In genomic region chr7:151310578-151310977, GRCh38 we compare ENCODE assay signal across 8 cellular contexts. TPM values are rescaled to one million over a fixed set of nuclear protein-coding genes. Genes with fewer than 3 reads are reported as not detected.
DNase-seq lines count a peak whose midpoint lies in the region; ATAC-seq and TF ChIP-seq lines count a peak whose summit lies in the region.

No MANE protein-coding gene starts in this region.

- H3K27me3 ChIP-seq in cardiac muscle cell (no peaks in the 10 kb centered on the region), right cardiac atrium (ENCODE audit: control insufficient read depth, insufficient read depth) (no peaks in the 10 kb centered on the region), smooth muscle cell (ENCODE audit: low read depth) (no peaks in the 10 kb centered on the region)

- POLR2A ChIA-PET in WTC11 (lab: Charles Lee) = no interaction called here

- DNase-seq in cardiac muscle cell (ENCODE audit: low read depth in 1 of 2, low spot score in 1 of 2) = peak; percentile 12 to 39
- DNase-seq in right cardiac atrium = no peak
- DNase-seq in NCI-H748 (lab: John Stamatoyannopoulos, UW; ENCODE audit: unreplicated experiment) = peak; percentile 33
- DNase-seq in epithelial cell of esophagus (ENCODE audit: low read depth) = peak; percentile 21
- DNase-seq in smooth muscle cell (lab: John Stamatoyannopoulos, UW; ENCODE audit: unreplicated experiment) = no peak
- DNase-seq in WTC11 (ENCODE audit: low spot score) = no peak
- DNase-seq in middle frontal gyrus (ENCODE audit: extremely low spot score, low spot score) = no peak
- DNase-seq in KG1 (lab: John Stamatoyannopoulos, UW) = no peak

- H3K27ac ChIP-seq in cardiac muscle cell (no peak overlapping the region), right cardiac atrium (ENCODE audit: low read length) (no peak overlapping the region), smooth muscle cell (ENCODE audit: low read depth) (no peak overlapping the region)

- no peak overlapping the region for H3K4me3 ChIP-seq in cardiac muscle cell
- no peak overlapping the region for H3K4me3 ChIP-seq in right cardiac atrium (ENCODE audit: low read length)
- no peak overlapping the region for H3K4me3 ChIP-seq in epithelial cell of esophagus (ENCODE audit: low read length)
- H3K4me3 ChIP-seq in smooth muscle cell = no peak overlapping the region

- ATAC-seq in right cardiac atrium = no peak
- no peak for ATAC-seq in WTC11

- H3K27me3 Mint-ChIP-seq in WTC11 (ENCODE audit: low read depth) = no peaks in the 10 kb centered on the region

- no peak overlapping the region for H3K27ac Mint-ChIP-seq in WTC11

- H3K36me3 Mint-ChIP-seq in WTC11 = peaks cover 3% of the 10 kb centered on the region; the same call in 1 of the 2 replicates

- H2AFZ ChIP-seq in smooth muscle cell (ENCODE audit: low read depth) = no peak overlapping the region

- no peaks in the 10 kb centered on the region for H3K36me3 ChIP-seq in cardiac muscle cell
- H3K36me3 ChIP-seq in smooth muscle cell (ENCODE audit: low read depth) = no peaks in the 10 kb centered on the region

- TF ChIP-seq CTCF in cardiac muscle cell (IDR thresholded peaks at IDR 0.05; ENCODE audit: low read depth, low read length) (peak; percentile 46), epithelial cell of esophagus (IDR thresholded peaks at IDR 0.05; ENCODE audit: insufficient read depth, low read depth, low read length, missing control alignments) (peak; percentile 36), smooth muscle cell (IDR thresholded peaks at IDR 0.05; ENCODE audit: borderline replicate concordance, insufficient read depth, poor library complexity, severe bottlenecking) (peak; percentile 35), WTC11 (IDR thresholded peaks at IDR 0.05) (no peak)

- H3K4me1 Mint-ChIP-seq in WTC11 = no peaks in the 10 kb centered on the region

- no peaks in the 10 kb centered on the region for H3K79me2 ChIP-seq in smooth muscle cell (ENCODE audit: low read depth)

- H4K20me1 ChIP-seq in smooth muscle cell (ENCODE audit: low read depth) = no peaks in the 10 kb centered on the region

- peaks cover 5% of the 10 kb centered on the region for H3F3A ChIP-seq in smooth muscle cell (ENCODE audit: low read depth)

- WGBS in right cardiac atrium = 46% methylated on average over 4 of the region's 4 CpGs
- WGBS in smooth muscle cell (ENCODE audit: low lambda C conversion rate) = 56% methylated on average over 4 of the region's 4 CpGs

- no peaks in the 10 kb centered on the region for H3K4me1 ChIP-seq in cardiac muscle cell (ENCODE audit: low read depth)
- peaks cover 2% of the 10 kb centered on the region for H3K4me1 ChIP-seq in right cardiac atrium (ENCODE audit: control insufficient read depth, insufficient read depth, low read length)
- no peaks in the 10 kb centered on the region for H3K4me1 ChIP-seq in smooth muscle cell (ENCODE audit: low read depth)

- peaks cover 14% of the 10 kb centered on the region for H3K9me3 Mint-ChIP-seq in WTC11

- H3K9me3 ChIP-seq in cardiac muscle cell (ENCODE audit: low read depth) = no peaks in the 10 kb centered on the region
- H3K9me3 ChIP-seq in right cardiac atrium (ENCODE audit: control insufficient read depth, low read length) = no peaks in the 10 kb centered on the region
- no peaks in the 10 kb centered on the region for H3K9me3 ChIP-seq in smooth muscle cell (replicated peaks; ENCODE audit: low read depth)

- no peak overlapping the region for H3K4me3 Mint-ChIP-seq in WTC11

- intact Hi-C loops in right cardiac atrium (cut with DNase I) = no loop called here

- H3K4me2 ChIP-seq in smooth muscle cell = no peak overlapping the region

- no peak overlapping the region for H3K9ac ChIP-seq in smooth muscle cell (ENCODE audit: low read depth)

- CTCF ChIA-PET in WTC11 (lab: Charles Lee) = interaction anchor here (1.0 to 3.9 kb wide), 21 partner anchors 8 to 382 kb away, joined by 3 to 41 read pairs (median 5); partner anchors contain the start of genes CRYGN, GBX1, H2BK1 and NUB1

TF ChIP-seq in WTC11, 78 proteins besides CTCF, POLR2A, EP300 and RAD21:
- TF ChIP-seq ZNF396 (CRISPR knock-in tag; IDR thresholded peaks at IDR 0.05; ENCODE audit: borderline replicate concordance) (no peak), ESRRA (CRISPR knock-in tag; IDR thresholded peaks at IDR 0.05; ENCODE audit: borderline replicate concordance) (no peak), ETV6 (CRISPR knock-in tag; IDR thresholded peaks at IDR 0.05) (no peak), USF2 (CRISPR knock-in tag; IDR thresholded peaks at IDR 0.05) (no peak), MXD4 (CRISPR knock-in tag; IDR thresholded peaks at IDR 0.05; ENCODE audit: borderline replicate concordance) (no peak), TCF7 (CRISPR knock-in tag; IDR thresholded peaks at IDR 0.05; ENCODE audit: low read depth) (no peak), ELF4 (CRISPR knock-in tag; IDR thresholded peaks at IDR 0.05; ENCODE audit: low read depth) (no peak), RELA (CRISPR knock-in tag; IDR thresholded peaks at IDR 0.05; ENCODE audit: borderline replicate concordance) (no peak), NFATC4 (CRISPR knock-in tag; IDR thresholded peaks at IDR 0.05) (no peak), NFE2L1 (CRISPR knock-in tag; IDR thresholded peaks at IDR 0.05) (no peak), PRRX2 (CRISPR knock-in tag; IDR thresholded peaks at IDR 0.05) (no peak), ZNF219 (CRISPR knock-in tag; IDR thresholded peaks at IDR 0.05; ENCODE audit: borderline replicate concordance) (no peak), SP1 (CRISPR knock-in tag; conservative IDR thresholded peaks at IDR 0.05) (no peak)
- TF ChIP-seq, protein P1, sequence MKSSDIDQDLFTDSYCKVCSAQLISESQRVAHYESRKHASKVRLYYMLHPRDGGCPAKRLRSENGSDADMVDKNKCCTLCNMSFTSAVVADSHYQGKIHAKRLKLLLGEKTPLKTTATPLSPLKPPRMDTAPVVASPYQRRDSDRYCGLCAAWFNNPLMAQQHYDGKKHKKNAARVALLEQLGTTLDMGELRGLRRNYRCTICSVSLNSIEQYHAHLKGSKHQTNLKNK (CRISPR knock-in tag; IDR thresholded peaks at IDR 0.05) = no peak
- TF ChIP-seq, protein P2, sequence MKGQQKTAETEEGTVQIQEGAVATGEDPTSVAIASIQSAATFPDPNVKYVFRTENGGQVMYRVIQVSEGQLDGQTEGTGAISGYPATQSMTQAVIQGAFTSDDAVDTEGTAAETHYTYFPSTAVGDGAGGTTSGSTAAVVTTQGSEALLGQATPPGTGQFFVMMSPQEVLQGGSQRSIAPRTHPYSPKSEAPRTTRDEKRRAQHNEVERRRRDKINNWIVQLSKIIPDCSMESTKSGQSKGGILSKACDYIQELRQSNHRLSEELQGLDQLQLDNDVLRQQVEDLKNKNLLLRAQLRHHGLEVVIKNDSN (CRISPR knock-in tag; IDR thresholded peaks at IDR 0.05) = no peak

RNA-seq across cellular contexts. Expression of gene NUB1, which starts 31.0 kb away (rescaled TPM):
- total RNA-seq in cardiac muscle cell (31.4 and 34.3 TPM in 2 replicates), right cardiac atrium (10 to 100 TPM; 33.3 to 42.4 (median 38.6) TPM), smooth muscle cell (34.7 and 36.9 TPM in 2 replicates), WTC11 (2021) (31.2 to 38.3 TPM (median 33.5 TPM) in 3 replicates)
- polyA plus RNA-seq in cardiac muscle cell (30.6 and 37.9 TPM in 2 replicates), right cardiac atrium (24.1 TPM), smooth muscle cell (27.7 and 28.5 TPM in 2 replicates)

Comparison
In these comparisons a context has a peak if more than half of its experiments do, and no peak if none do; other contexts are left out.
1. DNase-seq: peak in cardiac muscle cell (2 of 2), NCI-H748 (single experiment) and epithelial cell of esophagus (single experiment); none in right cardiac atrium (0 of 3), smooth muscle cell (single experiment), WTC11 (single experiment), middle frontal gyrus (single experiment) and KG1 (single experiment).